In genomic region chr6:87832025-87832825, GRCh38 we compare ENCODE assay signal across 8 cellular contexts.
DNase-seq lines count a peak whose midpoint lies in the region; ATAC-seq, FAIRE-seq and TF ChIP-seq lines count a peak whose summit lies in the region.

No MANE protein-coding gene starts in this region.

- ATAC-seq in heart left ventricle (no peak), left ventricle myocardium superior (no peak)

- H3K4me3 ChIP-seq in heart left ventricle (peak overlapping the region in 11 of 12 donors; percentile 19 to 62 (median 38)), fibroblast of villous mesenchyme (ENCODE audit: low read depth, low read length) (peak overlapping the region; percentile 54)

- H3K4me1 Mint-ChIP-seq in HFFc6 (ENCODE audit: low read depth): peaks cover 15% of the 10 kb centered on the region; the same call in 1 of the 2 replicates

- H3K4me3 Mint-ChIP-seq in HFFc6: peak overlapping the region; percentile 91

- H3K27ac ChIP-seq in heart left ventricle: peak overlapping the region in 1 of 12 donors; percentile 48

- H3K36me3 ChIP-seq in heart left ventricle: no peaks in the 10 kb centered on the region

- FAIRE-seq in TTC549 (lab: Jason Lieb, UNC): peak; percentile 67

- DNase-seq in heart left ventricle: no peak
- DNase-seq in left ventricle myocardium superior: no peak
- peak; percentile 3 for DNase-seq in HFFc6
- DNase-seq in NAMALWA (ENCODE audit: low spot score): peak; percentile 80
- peak; percentile 26 for DNase-seq in fibroblast of villous mesenchyme (ENCODE audit: low read depth)
- peak; percentile 7 for DNase-seq in retina
- no peak for DNase-seq in iPS-NIHi7 (ENCODE audit: extremely low spot score)

- no peaks in the 10 kb centered on the region for H3K36me3 Mint-ChIP-seq in HFFc6 (ENCODE audit: low read depth)

- 17 to 24% (median 21%) methylated on average over 6 of the region's 6 CpGs for WGBS in heart left ventricle, 4 donors

- TF ChIP-seq POLR2A in heart left ventricle (IDR thresholded peaks at IDR 0.05): no peak

- H3K4me1 ChIP-seq in heart left ventricle: peaks cover 0 to 11% (median 0%) of the 10 kb centered on the region in 12 donors

- intact Hi-C loops in heart left ventricle (cut with DNase I) (no loop called here), left ventricle myocardium superior (cut with micrococcal nuclease) (no loop called here)

- no peaks in the 10 kb centered on the region for H3K9me3 ChIP-seq in heart left ventricle

- H3K27me3 ChIP-seq in heart left ventricle: no peaks in the 10 kb centered on the region

- TF ChIP-seq CTCF in heart left ventricle (IDR thresholded peaks at IDR 0.05): peak in 10 of 12 donors; percentile 5 to 54 (median 37)
- TF ChIP-seq CTCF in HFFc6 (IDR thresholded peaks at IDR 0.05): peak; percentile 72
- peak; percentile 43 for TF ChIP-seq CTCF in fibroblast of villous mesenchyme (IDR thresholded peaks at IDR 0.05; ENCODE audit: insufficient read depth, low read depth, low read length)

- peak overlapping the region; percentile 17; the same call in 1 of the 2 replicates for H3K27ac Mint-ChIP-seq in HFFc6

- H3K9me3 Mint-ChIP-seq in HFFc6: no peaks in the 10 kb centered on the region

- H3K27me3 Mint-ChIP-seq in HFFc6 (ENCODE audit: insufficient read depth): peaks cover 10% of the 10 kb centered on the region

Comparison
In these comparisons a context has a peak if more than half of its experiments do, and no peak if none do; other contexts are left out.
1. DNase-seq: peak in HFFc6 (single experiment), NAMALWA (single experiment), fibroblast of villous mesenchyme (single experiment) and retina (single experiment); none in heart left ventricle (0 of 5), left ventricle myocardium superior (single experiment) and iPS-NIHi7 (single experiment).
2. Peak in every context shown above with its lines, with median percentiles within 50 percentile points of each other: CTCF ChIP-seq.